11 cellular contexts compared by ENCODE assay signal in genomic region chr5:115850771-115851416, GRCh38. TPM values are rescaled to one million over a fixed set of nuclear protein-coding genes. Genes with fewer than 3 reads are reported as not detected.
DNase-seq lines count a peak whose midpoint lies in the region; ATAC-seq and TF ChIP-seq lines count a peak whose summit lies in the region.
"Had no signal": no experiment of that assay in that cellular context is flagged by ENCODE, and none has a peak within 500 bp of the region (broad histone marks: within the 10 kb centered on the region; RNA-seq: fewer than 3 reads in every experiment).

No MANE protein-coding gene starts in this region.

- no peak overlapping the region for H2AFZ ChIP-seq in smooth muscle cell (ENCODE audit: low read depth)

- H3K27me3 Mint-ChIP-seq in HFFc6 (ENCODE audit: insufficient read depth) (no peaks in the 10 kb centered on the region), endothelial cell (ENCODE audit: unreplicated experiment) (peaks cover 2% of the 10 kb centered on the region), nephron progenitor cell (ENCODE audit: low read depth, poor library complexity) (no peaks in the 10 kb centered on the region)
- no peaks in the 10 kb centered on the region for H3K27me3 Mint-ChIP-seq in stimulated activated memory B cell treated with anti-CD40 and anti-IgM and Interleukin-4, amounts not matched to agents 10 μg/mL and 1 μg/mL and 100 μg/mL, for 72 hours

- TF ChIP-seq CTCF in HFFc6 (IDR thresholded peaks at IDR 0.05) = no peak
- TF ChIP-seq CTCF in body of pancreas (IDR thresholded peaks at IDR 0.05) = no peak
- TF ChIP-seq CTCF in smooth muscle cell (IDR thresholded peaks at IDR 0.05; ENCODE audit: borderline replicate concordance, insufficient read depth, poor library complexity, severe bottlenecking) = no peak
- no peak for TF ChIP-seq CTCF in endothelial cell (IDR thresholded peaks at IDR 0.05; ENCODE audit: unreplicated experiment)
- TF ChIP-seq CTCF in nephron progenitor cell (IDR thresholded peaks at IDR 0.05) = no peak

- intact Hi-C loops in body of pancreas (cut with DNase I) = no loop called here

- 34 to 37% methylated on average over 3 of the region's 3 CpGs for WGBS in body of pancreas, 2 donors
- WGBS in smooth muscle cell (ENCODE audit: low lambda C conversion rate) = 61% methylated on average over 3 of the region's 3 CpGs

- no peaks in the 10 kb centered on the region for H3F3A ChIP-seq in smooth muscle cell (ENCODE audit: low read depth)

- ATAC-seq in body of pancreas (peak; percentile 30), GM21576 (IDR thresholded peaks at IDR 0.05; ENCODE audit: unreplicated experiment) (no peak)
- ATAC-seq in stimulated activated memory B cell treated with anti-CD40 and anti-IgM and Interleukin-4, amounts not matched to agents 10 μg/mL and 1 μg/mL and 100 μg/mL, for 72 hours = no peak

- no peak overlapping the region for H3K9ac ChIP-seq in smooth muscle cell (ENCODE audit: low read depth)

- H3K9me3 Mint-ChIP-seq in HFFc6 (no peaks in the 10 kb centered on the region), endothelial cell (ENCODE audit: unreplicated experiment) (no peaks in the 10 kb centered on the region), nephron progenitor cell (peaks cover 19% of the 10 kb centered on the region)
- peaks cover 10% of the 10 kb centered on the region for H3K9me3 Mint-ChIP-seq in stimulated activated memory B cell treated with anti-CD40 and anti-IgM and Interleukin-4, amounts not matched to agents 10 μg/mL and 1 μg/mL and 100 μg/mL, for 72 hours

- H3K4me3 Mint-ChIP-seq in HFFc6 (peak overlapping the region; percentile 51), endothelial cell (ENCODE audit: unreplicated experiment) (no peak overlapping the region), nephron progenitor cell (no peak overlapping the region)
- no peak overlapping the region for H3K4me3 Mint-ChIP-seq in stimulated activated memory B cell treated with anti-CD40 and anti-IgM and Interleukin-4, amounts not matched to agents 10 μg/mL and 1 μg/mL and 100 μg/mL, for 72 hours

- no peaks in the 10 kb centered on the region for H3K27me3 ChIP-seq in body of pancreas
- no peaks in the 10 kb centered on the region for H3K27me3 ChIP-seq in smooth muscle cell (ENCODE audit: low read depth)
- H3K27me3 ChIP-seq: thyroid gland had no signal

- H3K4me2 ChIP-seq in smooth muscle cell = peak overlapping the region; percentile 4

- peak overlapping the region; percentile 64 for H3K27ac Mint-ChIP-seq in HFFc6
- H3K27ac Mint-ChIP-seq in endothelial cell (ENCODE audit: unreplicated experiment) = no peak overlapping the region
- no peak overlapping the region for H3K27ac Mint-ChIP-seq in nephron progenitor cell
- H3K27ac Mint-ChIP-seq in stimulated activated memory B cell treated with anti-CD40 and anti-IgM and Interleukin-4, amounts not matched to agents 10 μg/mL and 1 μg/mL and 100 μg/mL, for 72 hours = no peak overlapping the region

- H3K4me1 Mint-ChIP-seq in HFFc6 (ENCODE audit: low read depth) = peaks cover 30% of the 10 kb centered on the region
- peaks cover 17% of the 10 kb centered on the region for H3K4me1 Mint-ChIP-seq in endothelial cell (ENCODE audit: unreplicated experiment)
- peaks cover 7% of the 10 kb centered on the region for H3K4me1 Mint-ChIP-seq in nephron progenitor cell
- H3K4me1 Mint-ChIP-seq in stimulated activated memory B cell treated with anti-CD40 and anti-IgM and Interleukin-4, amounts not matched to agents 10 μg/mL and 1 μg/mL and 100 μg/mL, for 72 hours = peaks cover 37% of the 10 kb centered on the region

- TF ChIP-seq POLR2A in body of pancreas (IDR thresholded peaks at IDR 0.05) = no peak

- peaks cover 100% of the 10 kb centered on the region for H3K79me2 ChIP-seq in smooth muscle cell (ENCODE audit: low read depth)

- H4K20me1 ChIP-seq in smooth muscle cell (ENCODE audit: low read depth) = peaks cover 95% of the 10 kb centered on the region

- H3K36me3 ChIP-seq in body of pancreas (replicated peaks in 1 of 2; ENCODE audit: insufficient read depth in 1 of 2, low read depth in 2 of 2) (no peaks in the 10 kb centered on the region), smooth muscle cell (ENCODE audit: low read depth) (no peaks in the 10 kb centered on the region)
- H3K36me3 ChIP-seq: thyroid gland, WERI-Rb-1 had no signal

- H3K36me3 Mint-ChIP-seq in HFFc6 (ENCODE audit: low read depth) = peaks cover 12% of the 10 kb centered on the region
- no peaks in the 10 kb centered on the region for H3K36me3 Mint-ChIP-seq in endothelial cell (ENCODE audit: low read depth, unreplicated experiment)
- H3K36me3 Mint-ChIP-seq in nephron progenitor cell (ENCODE audit: low read depth) = peaks cover 20% of the 10 kb centered on the region
- H3K36me3 Mint-ChIP-seq in stimulated activated memory B cell treated with anti-CD40 and anti-IgM and Interleukin-4, amounts not matched to agents 10 μg/mL and 1 μg/mL and 100 μg/mL, for 72 hours = peaks cover 20% of the 10 kb centered on the region

- no peak overlapping the region for H3K27ac ChIP-seq in body of pancreas
- no peak overlapping the region for H3K27ac ChIP-seq in smooth muscle cell (ENCODE audit: low read depth)
- H3K27ac ChIP-seq: thyroid gland, WERI-Rb-1 had no signal

- H3K4me1 ChIP-seq in body of pancreas (peaks cover 43% of the 10 kb centered on the region), smooth muscle cell (ENCODE audit: low read depth) (no peaks in the 10 kb centered on the region)

- H3K9me3 ChIP-seq in body of pancreas (no peaks in the 10 kb centered on the region), smooth muscle cell (replicated peaks; ENCODE audit: low read depth) (no peaks in the 10 kb centered on the region)
- H3K9me3 ChIP-seq: thyroid gland had no signal

- H3K4me3 ChIP-seq in body of pancreas = no peak overlapping the region
- H3K4me3 ChIP-seq in smooth muscle cell = no peak overlapping the region
- H3K4me3 ChIP-seq: thyroid gland had no signal

- DNase-seq in HFFc6 (peak; percentile 63), body of pancreas (no peak), kidney glomerular epithelial cell (lab: John Stamatoyannopoulos, UW) (peak; percentile 16), smooth muscle cell (lab: John Stamatoyannopoulos, UW; ENCODE audit: unreplicated experiment) (no peak), endothelial cell (ENCODE audit: low spot score) (no peak), nephron progenitor cell (no peak)
- DNase-seq: NCI-H2081, thyroid gland, WERI-Rb-1 had no signal

RNA-seq across cellular contexts. Expression of gene AP3S1, which starts 9.2 kb away (rescaled TPM):
- 100 to 1,000 TPM; 109 to 131 (median 122) TPM for total RNA-seq in HFFc6 (2021; fragmentation: NEBNext Ultra II Directional; extraction: Animal tissue kit (Norgen Biotek cat#: 25700))
- total RNA-seq in body of pancreas = 10 to 100 TPM; 47.8 to 87.9 TPM
- total RNA-seq in smooth muscle cell = 130 and 224 TPM in 2 replicates
- 180 and 191 TPM in 2 replicates for polyA plus RNA-seq in smooth muscle cell
- 118 TPM for total RNA-seq in endothelial cell (ENCODE audit: unreplicated experiment)

RNA-seq across cellular contexts. Expression of gene ATG12, which starts 9.5 kb away (rescaled TPM):
- total RNA-seq in HFFc6 (2021; fragmentation: NEBNext Ultra II Directional; extraction: Animal tissue kit (Norgen Biotek cat#: 25700)) = 10 to 100 TPM; 58.3 to 75.9 (median 63.3) TPM
- 10 to 100 TPM; 28.3 to 47.5 TPM for total RNA-seq in body of pancreas
- total RNA-seq in smooth muscle cell = 58.6 and 106 TPM in 2 replicates
- 128 and 139 TPM in 2 replicates for polyA plus RNA-seq in smooth muscle cell
- 50.8 TPM for total RNA-seq in endothelial cell (ENCODE audit: unreplicated experiment)

RNA-seq across cellular contexts. Expression of gene CDO1, which starts 34.4 kb away (rescaled TPM):
- under 1 TPM in 4 of 6 experiments, not detected in 2; 0.12 to 0.26 (median 0.18) TPM for total RNA-seq in HFFc6 (2021; fragmentation: NEBNext Ultra II Directional; extraction: Animal tissue kit (Norgen Biotek cat#: 25700))
- 10 to 100 TPM in 1 of 2 donors, 1 to 10 TPM in 1; 7.3 to 92.3 TPM for total RNA-seq in body of pancreas
- total RNA-seq in smooth muscle cell = 26.3 and 60.8 TPM in 2 replicates
- polyA plus RNA-seq in smooth muscle cell = 27.2 and 48.4 TPM in 2 replicates
- total RNA-seq in endothelial cell (ENCODE audit: unreplicated experiment) = 2.9 TPM

Comparison
In these comparisons a context has a peak if more than half of its experiments do, and no peak if none do; other contexts are left out.
1. DNase-seq: peak in HFFc6 (single experiment) and kidney glomerular epithelial cell (single experiment); none in body of pancreas (0 of 4), smooth muscle cell (single experiment), endothelial cell (single experiment) and nephron progenitor cell (single experiment).